8 cellular contexts compared by ENCODE assay signal in genomic region chrX:81195712-81196111, GRCh38. TPM values are rescaled to one million over a fixed set of nuclear protein-coding genes. Genes with fewer than 3 reads are reported as not detected.
DNase-seq lines count a peak whose midpoint lies in the region; ATAC-seq and TF ChIP-seq lines count a peak whose summit lies in the region.

No MANE protein-coding gene starts in this region.

- peak; percentile 62 for TF ChIP-seq CTCF in GM10266 (IDR thresholded peaks at IDR 0.05; ENCODE audit: control insufficient read depth, insufficient read depth, low read depth, missing control alignments)

- H3K27me3 ChIP-seq in MG63, result no peaks in the 10 kb centered on the region

- H3K4me1 Mint-ChIP-seq in T-helper 17 cell, result peaks cover 6% of the 10 kb centered on the region

- H3K4me3 ChIP-seq in MG63, result no peak overlapping the region

- no peak overlapping the region for H3K4me3 Mint-ChIP-seq in T-helper 17 cell

- no peaks in the 10 kb centered on the region for H3K36me3 ChIP-seq in MG63

- peak; percentile 77 for ATAC-seq in T-helper 17 cell

- H3K9me3 ChIP-seq in MG63 (no peaks in the 10 kb centered on the region), T-helper 17 cell (ENCODE audit: control insufficient read depth, low read length, poor library complexity, severe bottlenecking) (no peaks in the 10 kb centered on the region)

- H3K27ac Mint-ChIP-seq in T-helper 17 cell, result no peak overlapping the region

- DNase-seq in GM10266 (ENCODE audit: extremely low spot score) (peak; percentile 12), H4 (ENCODE audit: low spot score) (peak; percentile 41), MG63 (peak; percentile 3), T-helper 17 cell (peak; percentile 14 to 26 (median 25)), astrocyte of the hippocampus (ENCODE audit: low read depth, low spot score) (peak; percentile 33), islet precursor cell (peak; percentile 66), 8988T (no peak)
- DNase-seq in stimulated activated CD4-positive, alpha-beta T cell treated with anti-CD3 and anti-CD28 coated beads, TNF-alpha, amount 100 ng/mL, for 1 hour (ENCODE audit: low read depth in 3 of 3, low spot score in 1 of 3), result peak; percentile 17 to 21 (median 18)

- no peaks in the 10 kb centered on the region for H3K27me3 Mint-ChIP-seq in T-helper 17 cell

- H3K36me3 Mint-ChIP-seq in T-helper 17 cell (ENCODE audit: low read depth), result no peaks in the 10 kb centered on the region

RNA-seq across cellular contexts. Expression of gene HMGN5, which starts 6.0 kb away (rescaled TPM):
- total RNA-seq in H4 (2014; rRNA removed; shearing (Covaris generic)), result 0.97 and 5.8 TPM in 2 replicates
- total RNA-seq in MG63 (2014; rRNA removed; shearing (Covaris generic); ENCODE audit: low replicate concordance), result 1.7 TPM in 1 of 2 replicates, not detected in the other
- total RNA-seq in T-helper 17 cell, result 1 to 10 TPM; 1.1 to 1.6 TPM

RNA-seq across cellular contexts. Expression of gene SH3BGRL, which starts 6.2 kb away (rescaled TPM):
- 73.1 and 90.2 TPM in 2 replicates for total RNA-seq in H4 (2014; rRNA removed; shearing (Covaris generic))
- total RNA-seq in MG63 (2014; rRNA removed; shearing (Covaris generic); ENCODE audit: low replicate concordance), result 19.8 and 37.0 TPM in 2 replicates
- total RNA-seq in T-helper 17 cell, result 10 to 100 TPM; 81.3 to 97.0 TPM
